ENCODE assay signal across 8 cellular contexts in genomic region chr6:15244605-15245360, GRCh38. TPM values are rescaled to one million over a fixed set of nuclear protein-coding genes. Genes with fewer than 3 reads are reported as not detected.
DNase-seq lines count a peak whose midpoint lies in the region; ATAC-seq, FAIRE-seq and TF ChIP-seq lines count a peak whose summit lies in the region.

No MANE protein-coding gene starts in this region.

- H3K79me1 ChIP-seq in H1 (ENCODE audit: low read depth, low read length) = no peaks in the 10 kb centered on the region

- 0 out of 2 replicates have a peak overlapping the region, but pooled peaks have one; percentile 46 for H2AK5ac ChIP-seq in H1 (ENCODE audit: low read depth, low read length)

- no peak for TF ChIP-seq EP300 in H1 (IDR thresholded peaks at IDR 0.05; ENCODE audit: borderline replicate concordance in 1 of 2, low read depth in 2 of 2, low read length in 2 of 2)

- H3K18ac ChIP-seq in H1 (ENCODE audit: extremely low read depth, low read length) = peak overlapping the region; percentile 88

- peak overlapping the region; percentile 81; the same call in 1 of the 2 replicates for H2BK12ac ChIP-seq in H1 (ENCODE audit: low read depth, low read length)

- peak in 1 of 2 experiments; percentile 42; a peak in 1 of 3 replicates for TF ChIP-seq POLR2A in H1 (IDR thresholded peaks at IDR 0.05; ENCODE audit: control extremely low read depth in 1 of 2, low read depth in 2 of 2, low read length in 2 of 2)

- H3K9ac ChIP-seq in H1 (replicated peaks in 1 of 4; ENCODE audit: extremely low read depth in 1 of 4, low read depth in 3 of 4, low read length in 3 of 4) = peak overlapping the region in 3 of 4 experiments; percentile 39 to 61 (median 51); a peak in 5 of 7 replicates

- no peak overlapping the region for H3K23ac ChIP-seq in H1 (ENCODE audit: insufficient read length)

- WGBS in H1 (ENCODE audit: extremely low coverage in 1 of 2, insufficient coverage in 1 of 2, insufficient read length in 1 of 2, insufficient replicate concordance in 2 of 2, low coverage in 1 of 2, low lambda C conversion rate in 2 of 2, missing lambda C conversion rate in 1 of 2), 2 experiments = 2% methylated on average over 42 of the region's 92 CpGs; no CpG with 5 or more reads in 1 of the 2 experiments

- CTCF ChIA-PET in H1 (lab: Charles Lee; ENCODE audit: partially characterized antibody) = no interaction called here

- H2BK15ac ChIP-seq in H1 (ENCODE audit: low read length) = no peak overlapping the region; the same call in 1 of the 2 replicates

- peak; percentile 16 for ATAC-seq in HG02763 (IDR thresholded peaks at IDR 0.05; ENCODE audit: unreplicated experiment)

- peak overlapping the region; percentile 91; the same call in 1 of the 2 replicates for H2BK20ac ChIP-seq in H1 (ENCODE audit: low read length)

- H3K14ac ChIP-seq in H1 (ENCODE audit: insufficient read length) = no peak overlapping the region

- H3K79me2 ChIP-seq in H1 (ENCODE audit: control insufficient read depth in 1 of 2, insufficient read depth in 2 of 2, low read length in 2 of 2) = peaks cover 37 to 65% of the 10 kb centered on the region in 2 experiments

- H3K23me2 ChIP-seq in H1 (ENCODE audit: low read depth, low read length) = peaks cover 10% of the 10 kb centered on the region

- peak overlapping the region; percentile 91 for H3K4ac ChIP-seq in H1 (replicated peaks; ENCODE audit: insufficient read length, low read depth, low read length)

- peak overlapping the region; percentile 75 to 89 for H3K4me2 ChIP-seq in H1 (ENCODE audit: insufficient read depth in 1 of 2, low read depth in 2 of 2, low read length in 2 of 2)

- H2AFZ ChIP-seq in H1 (ENCODE audit: low read length) = no peak overlapping the region

- H4K20me1 ChIP-seq in H1 (replicated peaks in 1 of 2; ENCODE audit: control insufficient read depth in 1 of 2, insufficient read depth in 2 of 2, low read length in 2 of 2) = peaks cover 18 to 22% of the 10 kb centered on the region in 2 experiments

- H2BK120ac ChIP-seq in H1 (replicated peaks; ENCODE audit: low read depth, low read length) = peak overlapping the region; percentile 81

- POLR2A ChIA-PET in H1 (lab: Charles Lee; ENCODE audit: partially characterized antibody) = interaction anchor here (0.8 to 1.3 kb wide), 9 partner anchors 20 to 262 kb away, joined by 3 to 4 read pairs (median 3); no protein-coding TSS in a partner anchor

- FAIRE-seq in H1 (lab: Jason Lieb, UNC) = no peak

- peak overlapping the region; percentile 95; the same call in 1 of the 2 replicates for H2BK5ac ChIP-seq in H1 (ENCODE audit: low read depth, low read length)

- TF ChIP-seq CTCF in H1 (IDR thresholded peaks at IDR 0.05; ENCODE audit: control extremely low read depth in 1 of 3, insufficient read depth in 1 of 3, low read depth in 1 of 3, low read length in 3 of 3) = no peak

- no peaks in the 10 kb centered on the region for H3K27me3 ChIP-seq in H1 (replicated peaks in 1 of 4; ENCODE audit: control insufficient read depth in 3 of 4, extremely low read depth in 1 of 4, insufficient read depth in 3 of 4, low read length in 3 of 4)

- TF ChIP-seq RAD21 in H1 (IDR thresholded peaks at IDR 0.05 in 1 of 2, conservative IDR thresholded peaks at IDR 0.05 in 1 of 2; ENCODE audit: low read depth in 2 of 2, low read length in 2 of 2) = no peak; a peak in 2 of 4 replicates

- H3K56ac ChIP-seq in H1 (replicated peaks; ENCODE audit: insufficient read length, low read depth, low read length) = peak overlapping the region; percentile 85

- 0 out of 8 replicates have a peak, but pooled peaks cover 0 to 3% (median 0%) of the 10 kb centered on the region in 4 experiments for H3K36me3 ChIP-seq in H1 (ENCODE audit: control insufficient read depth in 2 of 4, insufficient read depth in 4 of 4, low read length in 3 of 4)

- H3K4me1 ChIP-seq in H1 (replicated peaks in 1 of 4; ENCODE audit: control insufficient read depth in 3 of 4, insufficient read depth in 4 of 4, low read length in 3 of 4) = peaks cover 2 to 15% (median 7%) of the 10 kb centered on the region in 4 experiments; a peak in 5 of 7 replicates

- peak overlapping the region; percentile 83; the same call in 1 of the 2 replicates for H4K8ac ChIP-seq in H1 (ENCODE audit: extremely low read depth, insufficient read depth, low read length)

- peak overlapping the region; percentile 13 for H4K91ac ChIP-seq in H1 (replicated peaks; ENCODE audit: insufficient read length, low read length)

- peak overlapping the region; percentile 86 for H4K5ac ChIP-seq in H1 (ENCODE audit: insufficient read length, low read depth, low read length)

- peak; percentile 62 to 81 (median 75) for DNase-seq in NCI-H1417 (lab: John Stamatoyannopoulos, UW)
- DNase-seq in NCI-H1417 treated with DMSO at 0.1 percent for 48 hours (lab: John Stamatoyannopoulos, UW) = no peak
- DNase-seq in NCI-H2171 treated with DMSO at 0.1 percent for 48 hours (lab: John Stamatoyannopoulos, UW) = peak; percentile 54
- peak; percentile 53 to 60 for DNase-seq in activated CD4-positive, alpha-beta T cell treated with anti-CD3 and anti-CD28 coated beads, Interleukin-2, amount 50 U/mL, for 4 hours
- peak in 1 of 2 experiments; percentile 67 for DNase-seq in H1 (ENCODE audit: low read depth in 1 of 2, low spot score in 2 of 2)
- peak; percentile 93 for DNase-seq in mesenteric fat pad (ENCODE audit: low spot score)
- peak; percentile 20 to 22 for DNase-seq in stimulated activated CD8-positive, alpha-beta memory T cell treated with anti-CD3 and anti-CD28 coated beads, Interleukin-7, amount 100 ng/mL, for 48 hours (ENCODE audit: extremely low read depth in 1 of 2, low read depth in 1 of 2)

- peak overlapping the region; percentile 83 for H3K27ac ChIP-seq in H1 (ENCODE audit: low read depth, low read length)

- peak overlapping the region; percentile 94 to 99 (median 96) for H3K4me3 ChIP-seq in H1 (ENCODE audit: extremely low read depth in 1 of 4, insufficient read depth in 2 of 4, low read depth in 3 of 4, low read length in 4 of 4)

- H3K9me3 ChIP-seq in H1 (ENCODE audit: insufficient read depth in 2 of 2, low read depth in 1 of 2, low read length in 1 of 2) = no peaks in the 10 kb centered on the region

TF ChIP-seq in H1, 55 proteins besides CTCF, POLR2A, EP300 and RAD21:
- TF ChIP-seq NANOG (IDR thresholded peaks at IDR 0.05; ENCODE audit: insufficient read depth, low read depth, low read length, poor library complexity, severe bottlenecking) = peak; percentile 7
- no peak for TF ChIP-seq MAFK (IDR thresholded peaks at IDR 0.05; ENCODE audit: low read depth, low read length)
- TF ChIP-seq PHF8 (conservative IDR thresholded peaks at IDR 0.05; ENCODE audit: low read depth, low read length) = 0 out of 2 replicates have a peak, but pooled peaks have one; percentile 42
- TF ChIP-seq ASH2L (IDR thresholded peaks at IDR 0.05; ENCODE audit: low read length) = peak; percentile 14
- TF ChIP-seq MAX (IDR thresholded peaks at IDR 0.05) = peak; percentile 30; the same call in 1 of the 2 replicates
- no peak for TF ChIP-seq GTF2F1 (IDR thresholded peaks at IDR 0.05; ENCODE audit: borderline replicate concordance, low read depth, low read length)
- TF ChIP-seq TAF1 (IDR thresholded peaks at IDR 0.05; ENCODE audit: low read depth, low read length) = peak; percentile 4; the same call in 1 of the 2 replicates
- TF ChIP-seq RBBP5 (IDR thresholded peaks at IDR 0.05; ENCODE audit: borderline replicate concordance, low read depth, low read length) = 0 out of 2 replicates have a peak, but pooled peaks have one; percentile 61
- TF ChIP-seq SRF (IDR thresholded peaks at IDR 0.05; ENCODE audit: low read depth, low read length) = no peak
- no peak for TF ChIP-seq CBX8 (IDR thresholded peaks at IDR 0.05; ENCODE audit: borderline replicate concordance, low read depth, low read length)
- TF ChIP-seq TAF7 (optimal IDR thresholded peaks at IDR 0.05; ENCODE audit: borderline replicate concordance, low read depth, low read length) = peak; percentile 14
- 0 out of 2 replicates have a peak, but pooled peaks have one; percentile 27 for TF ChIP-seq BACH1 (IDR thresholded peaks at IDR 0.05; ENCODE audit: low read length)

RNA-seq across cellular contexts. Expression of gene JARID2, which starts 1.1 kb away (rescaled TPM):
- total RNA-seq in H1 (2021; fragmentation: NEBNext Ultra II Directional; extraction: Animal tissue kit (Norgen Biotek cat#: 25700)) = 237 and 239 TPM in 2 replicates
- 60.1 and 75.5 TPM in 2 replicates for polyA plus RNA-seq in H1 (2011; rRNA removed)
- polyA plus RNA-seq in H1 (2011; cell fraction: cytosol; rRNA removed) = 100 TPM
- polyA plus RNA-seq in H1 (2011; cell fraction: nucleus; rRNA removed) = 111 TPM
- 103 to 131 TPM (median 115 TPM) in 4 replicates for polyA plus RNA-seq in H1 (2012, experiment 1 of 2)
- polyA plus RNA-seq in H1 (2012, experiment 2 of 2) = 14.2 TPM
- polyA plus RNA-seq in H1 (2013, experiment 1 of 2) = 237 TPM
- polyA plus RNA-seq in H1 (2013, experiment 2 of 2) = 255 TPM
- 153 and 170 TPM in 2 replicates for polyA minus RNA-seq in H1 (2011; rRNA and poly(A)+ RNA removed)
- polyA minus RNA-seq in H1 (2011; cell fraction: cytosol; rRNA and poly(A)+ RNA removed) = 113 TPM
- 104 TPM for polyA minus RNA-seq in H1 (2011; cell fraction: nucleus; rRNA and poly(A)+ RNA removed)
- total RNA-seq in mesenteric fat pad = 13.8 TPM

Comparison
In these comparisons a context has a peak if more than half of its experiments do, and no peak if none do; other contexts are left out.
1. RNA of gene JARID2, which starts 1.1 kb away (total RNA-seq): 237 to 239 TPM in H1; 13.8 TPM in mesenteric fat pad (single experiment); every median in the first group is over 10 times any median in the second.